ENCODE assay signal across 8 cellular contexts in the genomic region with DNA sequence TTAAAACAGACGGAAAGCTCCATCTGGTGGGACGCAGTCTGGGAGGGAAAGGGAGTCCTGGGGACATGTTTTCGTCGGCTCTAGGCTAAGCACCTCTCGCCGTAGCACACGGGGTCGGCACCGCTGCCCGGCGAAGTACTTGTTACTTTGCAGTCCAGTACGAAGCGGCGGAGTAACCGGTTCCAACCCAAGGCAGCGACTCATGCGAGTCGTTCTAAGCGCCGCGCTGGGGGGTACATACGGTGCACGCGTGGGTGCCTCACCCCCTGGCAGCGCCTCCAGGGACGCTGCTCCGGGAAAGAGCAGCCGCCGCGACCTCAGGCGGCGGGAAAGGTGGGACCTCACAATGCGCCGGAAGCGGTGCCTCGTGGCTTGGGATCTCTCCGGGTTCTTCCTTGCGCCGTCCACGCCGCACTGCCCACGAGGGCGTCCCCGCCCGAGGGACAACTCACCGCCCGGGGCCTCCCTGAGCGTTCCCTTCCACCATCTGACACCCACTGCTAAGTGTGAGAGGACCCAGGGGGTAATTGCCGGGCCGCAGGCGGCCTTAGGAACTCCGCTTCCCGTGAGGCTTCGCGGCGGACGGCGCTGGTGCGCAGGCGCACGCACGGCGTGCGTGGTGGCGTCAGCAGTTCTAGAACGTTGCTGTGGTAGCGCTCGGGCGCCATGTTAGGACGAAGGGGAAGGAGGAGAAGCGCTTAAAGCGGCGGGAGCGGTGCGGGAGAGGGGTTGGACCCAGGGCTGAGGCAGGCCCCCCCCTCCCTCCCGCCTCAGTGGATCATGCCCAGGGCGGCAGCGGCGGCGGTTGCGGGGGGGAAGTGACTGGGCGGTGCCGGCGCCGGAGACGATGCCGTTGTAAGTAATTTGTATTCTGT. TPM values are rescaled to one million over a fixed set of nuclear protein-coding genes. Genes with fewer than 3 reads are reported as not detected.
A peak's percentile ranks its signal among the peaks of the same experiment; 100 is the strongest.
DNase-seq lines count a peak whose midpoint lies in the region; ATAC-seq and TF ChIP-seq lines count a peak whose summit lies in the region.

A gene (plus strand): TSS at position 637 of the 875 bp plus-strand sequence. CDS start 211 bp downstream, at position 848.

- peak; percentile 89 for DNase-seq in GM10266 (ENCODE audit: extremely low spot score)
- DNase-seq in NCI-H1092 treated with DMSO at 0.1 percent for 48 hours (lab: John Stamatoyannopoulos, UW) = peak; percentile 95
- peak; percentile 52 for DNase-seq in SKM-1 (lab: John Stamatoyannopoulos, UW; ENCODE audit: unreplicated experiment)
- DNase-seq in glutamatergic neuron = peak; percentile 94
- peak; percentile 98 for DNase-seq in osteocyte (ENCODE audit: extremely low spot score, unreplicated experiment)

- peak within 1 kb of the TSS; percentile 89 for H3K4me3 ChIP-seq in thymus (ENCODE audit: low read length)

- TF ChIP-seq CTCF in GM10266 (IDR thresholded peaks at IDR 0.05; ENCODE audit: control insufficient read depth, insufficient read depth, low read depth, missing control alignments) (no peak), glutamatergic neuron (IDR thresholded peaks at IDR 0.05; ENCODE audit: partially characterized antibody, unreplicated experiment) (no peak), osteocyte (IDR thresholded peaks at IDR 0.05) (peak; percentile 17)

- peak; percentile 83 for ATAC-seq in HG02610 (IDR thresholded peaks at IDR 0.05; ENCODE audit: unreplicated experiment)

- H3K27me3 Mint-ChIP-seq in activated naive CD8-positive, alpha-beta T cell = peaks cover 2% of the 10 kb centered on the region
- H3K27me3 Mint-ChIP-seq in glutamatergic neuron (ENCODE audit: unreplicated experiment) (peaks cover 6% of the 10 kb centered on the region), osteocyte (ENCODE audit: unreplicated experiment) (peaks cover 13% of the 10 kb centered on the region)

- peaks cover 7% of the 10 kb centered on the region for H3K36me3 Mint-ChIP-seq in activated naive CD8-positive, alpha-beta T cell
- H3K36me3 Mint-ChIP-seq in glutamatergic neuron (ENCODE audit: unreplicated experiment) (no peaks in the 10 kb centered on the region), osteocyte (ENCODE audit: unreplicated experiment) (peaks cover 5% of the 10 kb centered on the region)

- under 1% methylated on average over 87 of the region's 87 CpGs for WGBS in thymus

- no peaks in the 10 kb centered on the region for H3K9me3 ChIP-seq in thymus (ENCODE audit: control insufficient read depth)

- H3K36me3 ChIP-seq in thymus (ENCODE audit: control insufficient read depth, insufficient read depth) = no peaks in the 10 kb centered on the region

- no peaks in the 10 kb centered on the region for H3K27me3 ChIP-seq in thymus (ENCODE audit: control insufficient read depth, insufficient read depth)

- no peaks in the 10 kb centered on the region for H3K9me3 Mint-ChIP-seq in activated naive CD8-positive, alpha-beta T cell (ENCODE audit: low read depth)
- H3K9me3 Mint-ChIP-seq in glutamatergic neuron (ENCODE audit: unreplicated experiment) = peaks cover 9% of the 10 kb centered on the region
- no peaks in the 10 kb centered on the region for H3K9me3 Mint-ChIP-seq in osteocyte (ENCODE audit: unreplicated experiment)

- peak within 1 kb of the TSS; percentile 98 for H3K27ac Mint-ChIP-seq in activated naive CD8-positive, alpha-beta T cell
- H3K27ac Mint-ChIP-seq in glutamatergic neuron (ENCODE audit: unreplicated experiment) = peak within 1 kb of the TSS; percentile 95
- peak within 1 kb of the TSS; percentile 99 for H3K27ac Mint-ChIP-seq in osteocyte (ENCODE audit: unreplicated experiment)

- H3K4me3 Mint-ChIP-seq in activated naive CD8-positive, alpha-beta T cell = peak within 1 kb of the TSS; percentile 100
- H3K4me3 Mint-ChIP-seq in glutamatergic neuron (ENCODE audit: unreplicated experiment) = peak within 1 kb of the TSS; percentile 99
- peak within 1 kb of the TSS; percentile 98 for H3K4me3 Mint-ChIP-seq in osteocyte (ENCODE audit: unreplicated experiment)

- peaks cover 48% of the 10 kb centered on the region for H3K4me1 Mint-ChIP-seq in activated naive CD8-positive, alpha-beta T cell (ENCODE audit: low read depth)
- H3K4me1 Mint-ChIP-seq in glutamatergic neuron (ENCODE audit: low read depth, unreplicated experiment) = peaks cover 22% of the 10 kb centered on the region
- peaks cover 35% of the 10 kb centered on the region for H3K4me1 Mint-ChIP-seq in osteocyte (ENCODE audit: unreplicated experiment)

- H3K27ac ChIP-seq in thymus (ENCODE audit: low read depth) = peak within 1 kb of the TSS; percentile 98

- peaks cover 19% of the 10 kb centered on the region for H3K4me1 ChIP-seq in thymus (ENCODE audit: control insufficient read depth, insufficient read depth, low read length)

RNA-seq across cellular contexts. Expression of the gene that starts here (rescaled TPM):
- total RNA-seq in glutamatergic neuron (ENCODE audit: unreplicated experiment) = 169 TPM
- total RNA-seq in osteocyte = 143 and 144 TPM in 2 replicates
- polyA plus RNA-seq in thymus = 108 TPM

Comparison
In these comparisons a context has a peak if more than half of its experiments do, and no peak if none do; other contexts are left out.
1. Peak in every context shown above with its lines: DNase-seq, ATAC-seq, H3K4me3 ChIP-seq and H3K27ac ChIP-seq.